ENCODE assay signal across 24 cellular contexts in the genomic region with DNA sequence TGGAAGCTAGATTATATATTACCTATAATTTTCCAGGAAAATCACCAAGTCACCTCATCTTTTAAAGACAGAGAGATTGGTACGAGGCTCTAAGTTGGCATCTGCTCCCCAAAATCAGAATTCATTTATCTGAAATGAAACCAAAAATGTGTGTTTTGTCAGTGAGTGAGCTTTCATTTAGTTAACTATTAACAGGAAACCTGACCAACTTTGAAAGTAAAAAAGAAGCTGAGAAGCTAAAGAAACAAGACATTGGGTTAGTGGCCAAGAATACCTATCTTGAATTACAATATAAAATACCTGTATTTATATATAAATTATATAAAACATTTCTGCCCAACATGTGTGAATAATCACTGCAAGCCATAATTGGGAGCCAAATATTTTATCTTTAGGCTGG. TPM values are rescaled to one million over a fixed set of nuclear protein-coding genes. Genes with fewer than 3 reads are reported as not detected.
DNase-seq lines count a peak whose midpoint lies in the region; ATAC-seq and TF ChIP-seq lines count a peak whose summit lies in the region.
"Had no signal": no experiment of that assay in that cellular context is flagged by ENCODE, and none has a peak within 500 bp of the region (broad histone marks: within the 10 kb centered on the region; RNA-seq: fewer than 3 reads in every experiment).

No MANE protein-coding gene starts in this region.

- peaks cover 4% of the 10 kb centered on the region for H3K36me3 ChIP-seq in CD8-positive, alpha-beta memory T cell (ENCODE audit: insufficient read depth, low read length)

- intact Hi-C loops in activated T-helper 1 cell treated with anti-CD3 and anti-CD28 coated beads, Interleukin-12 subunit alpha, Interleukin-12 subunit beta, Interleukin-2, Interleukin-4 antibody, amounts not matched to agents 30 ng/mL and 10 ng/mL and 1 ng/mL, durations not matched to agents 14 hours and 24 hours and 36 hours (cut with micrococcal nuclease): loop anchor here (5.0 kb wide), 3 partner anchors 401 to 986 kb away; partner anchors contain the start of genes AFG3L2 and TUBB6

- POLR2A ChIA-PET in CD8-positive, alpha-beta memory T cell (lab: Charles Lee): interaction anchor here (1.5 kb wide), 1 partner anchor 54 kb away, joined by 10 read pairs; no protein-coding TSS in a partner anchor

- H3K4me3 Mint-ChIP-seq in T-helper 2 cell treated with Interferon-gamma antibody and Interleukin-4, amounts not matched to agents 5 μg/mL and 100 μg/mL, for 36 hours: no peak overlapping the region
- peak overlapping the region in 5 of 7 donors; percentile 48 to 77 (median 59) for H3K4me3 Mint-ChIP-seq in CD8-positive, alpha-beta memory T cell
- H3K4me3 Mint-ChIP-seq in activated T-helper 1 cell treated with anti-CD3 and anti-CD28 coated beads, Interleukin-12 subunit alpha, Interleukin-12 subunit beta, Interleukin-2, Interleukin-4 antibody, amounts not matched to agents 30 ng/mL and 10 ng/mL and 1 ng/mL, durations not matched to agents 14 hours and 24 hours and 36 hours: peak overlapping the region; percentile 30
- peak overlapping the region in 5 of 8 donors; percentile 9 to 73 (median 65) for H3K4me3 Mint-ChIP-seq in naive B cell

- CTCF ChIA-PET in CD8-positive, alpha-beta memory T cell (lab: Charles Lee): no interaction called here

- DNase-seq in T-helper 2 cell treated with Interferon-gamma antibody and Interleukin-4, amounts not matched to agents 5 μg/mL and 100 μg/mL, for 36 hours (ENCODE audit: low spot score): no peak
- DNase-seq in T-helper 2 cell (no peak), naive B cell (no peak), left lobe of liver (ENCODE audit: low spot score) (no peak)
- no peak for DNase-seq in CD8-positive, alpha-beta memory T cell
- no peak for DNase-seq in activated T-helper 1 cell treated with anti-CD3 and anti-CD28 coated beads, Interleukin-12 subunit alpha, Interleukin-12 subunit beta, Interleukin-2, Interleukin-4 antibody, amounts not matched to agents 30 ng/mL and 10 ng/mL and 1 ng/mL, durations not matched to agents 14 hours and 24 hours and 36 hours (ENCODE audit: low spot score)
- no peak for DNase-seq in activated effector memory CD4-positive, alpha-beta T cell treated with Interleukin-2 at 50 U/mL for 16 hours
- DNase-seq: 8988T; activated CD4-positive, CD25-positive, alpha-beta regulatory T cell; activated CD8-positive, alpha-beta memory T cell treated with anti-CD3 and anti-CD28 coated beads, Interleukin-2, amount 10 ng/mL, durations not matched to agents 7 days and 5 days; activated effector memory CD4-positive, alpha-beta T cell treated with anti-CD3 and anti-CD28 coated beads, Interleukin-2, amount 50 U/mL, for 16 hours; Calu3; effector memory CD8-positive, alpha-beta T cell; esophagus squamous epithelium; NCI-H1105 treated with DMSO at 0.1 percent for 48 hours; NCI-H2107; NCI-H510A treated with DMSO at 0.1 percent for 48 hours; stimulated activated CD4-positive, alpha-beta T cell treated with anti-CD3 and anti-CD28 coated beads, Interleukin-12 subunit alpha, Interleukin-12 subunit beta, amount 100 ng/mL, for 4 hours; T1000; upper lobe of left lung had no signal

- H3K27me3 Mint-ChIP-seq in T-helper 2 cell treated with Interferon-gamma antibody and Interleukin-4, amounts not matched to agents 5 μg/mL and 100 μg/mL, for 36 hours (ENCODE audit: low read depth): no peaks in the 10 kb centered on the region
- no peaks in the 10 kb centered on the region for H3K27me3 Mint-ChIP-seq in CD8-positive, alpha-beta memory T cell
- H3K27me3 Mint-ChIP-seq in activated T-helper 1 cell treated with anti-CD3 and anti-CD28 coated beads, Interleukin-12 subunit alpha, Interleukin-12 subunit beta, Interleukin-2, Interleukin-4 antibody, amounts not matched to agents 30 ng/mL and 10 ng/mL and 1 ng/mL, durations not matched to agents 14 hours and 24 hours and 36 hours (ENCODE audit: insufficient read depth): no peaks in the 10 kb centered on the region
- H3K27me3 Mint-ChIP-seq in naive B cell: no peaks in the 10 kb centered on the region
- H3K27me3 Mint-ChIP-seq: activated CD8-positive, alpha-beta memory T cell treated with anti-CD3 and anti-CD28 coated beads, Interleukin-2, amount 10 ng/mL, durations not matched to agents 7 days and 5 days; B cell; effector memory CD8-positive, alpha-beta T cell had no signal

- H3K27me3 ChIP-seq in CD8-positive, alpha-beta memory T cell (ENCODE audit: insufficient read depth, low read length, poor library complexity, severe bottlenecking): no peaks in the 10 kb centered on the region
- H3K27me3 ChIP-seq: ascending aorta, esophagus squamous epithelium, gastroesophageal sphincter, upper lobe of left lung had no signal

- peaks cover 25% of the 10 kb centered on the region for H3K36me3 Mint-ChIP-seq in T-helper 2 cell treated with Interferon-gamma antibody and Interleukin-4, amounts not matched to agents 5 μg/mL and 100 μg/mL, for 36 hours (ENCODE audit: low read depth)
- peaks cover 0 to 42% (median 9%) of the 10 kb centered on the region in 3 donors for H3K36me3 Mint-ChIP-seq in CD8-positive, alpha-beta memory T cell
- H3K36me3 Mint-ChIP-seq in activated T-helper 1 cell treated with anti-CD3 and anti-CD28 coated beads, Interleukin-12 subunit alpha, Interleukin-12 subunit beta, Interleukin-2, Interleukin-4 antibody, amounts not matched to agents 30 ng/mL and 10 ng/mL and 1 ng/mL, durations not matched to agents 14 hours and 24 hours and 36 hours (ENCODE audit: low read depth): peaks cover 16% of the 10 kb centered on the region
- peaks cover 8 to 11% of the 10 kb centered on the region in 2 donors for H3K36me3 Mint-ChIP-seq in naive B cell

- no peaks in the 10 kb centered on the region for H3K9me3 ChIP-seq in CD8-positive, alpha-beta memory T cell (ENCODE audit: low read length)
- H3K9me3 ChIP-seq: ascending aorta, esophagus squamous epithelium, gastroesophageal sphincter, upper lobe of left lung had no signal

- no peak for TF ChIP-seq POLR2A in GM18505 (IDR thresholded peaks at IDR 0.05; ENCODE audit: borderline replicate concordance, extremely low read depth, insufficient read depth, insufficient read length)

- H3K27ac ChIP-seq in CD8-positive, alpha-beta memory T cell (ENCODE audit: low read depth, low read length): no peak overlapping the region
- H3K27ac ChIP-seq: ascending aorta, esophagus squamous epithelium, gastroesophageal sphincter, upper lobe of left lung had no signal

- peak overlapping the region; percentile 62 for H3K27ac Mint-ChIP-seq in T-helper 2 cell treated with Interferon-gamma antibody and Interleukin-4, amounts not matched to agents 5 μg/mL and 100 μg/mL, for 36 hours
- H3K27ac Mint-ChIP-seq in CD8-positive, alpha-beta memory T cell: peak overlapping the region in 6 of 8 donors; percentile 43 to 91 (median 68)
- H3K27ac Mint-ChIP-seq in activated T-helper 1 cell treated with anti-CD3 and anti-CD28 coated beads, Interleukin-12 subunit alpha, Interleukin-12 subunit beta, Interleukin-2, Interleukin-4 antibody, amounts not matched to agents 30 ng/mL and 10 ng/mL and 1 ng/mL, durations not matched to agents 14 hours and 24 hours and 36 hours: peak overlapping the region; percentile 7
- H3K27ac Mint-ChIP-seq in naive B cell: peak overlapping the region in 1 of 6 donors; percentile 60
- H3K27ac Mint-ChIP-seq: B cell had no signal

- H3K4me3 ChIP-seq in CD8-positive, alpha-beta memory T cell (ENCODE audit: low read length): no peak overlapping the region
- H3K4me3 ChIP-seq: esophagus squamous epithelium, gastroesophageal sphincter, upper lobe of left lung had no signal

- ATAC-seq in naive B cell (ENCODE audit: low read depth in 2 of 2) (no peak), left lobe of liver (no peak), GM18505 (IDR thresholded peaks at IDR 0.05; ENCODE audit: unreplicated experiment) (no peak)
- ATAC-seq: activated CD8-positive, alpha-beta memory T cell treated with anti-CD3 and anti-CD28 coated beads, Interleukin-2, amount 10 ng/mL, durations not matched to agents 7 days and 5 days; effector memory CD8-positive, alpha-beta T cell; gastroesophageal sphincter had no signal

- H3K9me3 Mint-ChIP-seq in T-helper 2 cell treated with Interferon-gamma antibody and Interleukin-4, amounts not matched to agents 5 μg/mL and 100 μg/mL, for 36 hours: no peaks in the 10 kb centered on the region
- H3K9me3 Mint-ChIP-seq in CD8-positive, alpha-beta memory T cell: no peaks in the 10 kb centered on the region
- H3K9me3 Mint-ChIP-seq in activated T-helper 1 cell treated with anti-CD3 and anti-CD28 coated beads, Interleukin-12 subunit alpha, Interleukin-12 subunit beta, Interleukin-2, Interleukin-4 antibody, amounts not matched to agents 30 ng/mL and 10 ng/mL and 1 ng/mL, durations not matched to agents 14 hours and 24 hours and 36 hours: no peaks in the 10 kb centered on the region
- H3K9me3 Mint-ChIP-seq in naive B cell: no peaks in the 10 kb centered on the region
- H3K9me3 Mint-ChIP-seq: effector memory CD8-positive, alpha-beta T cell had no signal

- peaks cover 16% of the 10 kb centered on the region for H3K4me1 Mint-ChIP-seq in T-helper 2 cell treated with Interferon-gamma antibody and Interleukin-4, amounts not matched to agents 5 μg/mL and 100 μg/mL, for 36 hours (ENCODE audit: low read depth)
- peaks cover 22 to 55% (median 40%) of the 10 kb centered on the region in 3 donors for H3K4me1 Mint-ChIP-seq in CD8-positive, alpha-beta memory T cell
- H3K4me1 Mint-ChIP-seq in activated T-helper 1 cell treated with anti-CD3 and anti-CD28 coated beads, Interleukin-12 subunit alpha, Interleukin-12 subunit beta, Interleukin-2, Interleukin-4 antibody, amounts not matched to agents 30 ng/mL and 10 ng/mL and 1 ng/mL, durations not matched to agents 14 hours and 24 hours and 36 hours (ENCODE audit: low read depth): peaks cover 32% of the 10 kb centered on the region
- H3K4me1 Mint-ChIP-seq in naive B cell: peaks cover 11 to 26% (median 16%) of the 10 kb centered on the region in 3 donors

- peaks cover 18% of the 10 kb centered on the region for H3K4me1 ChIP-seq in CD8-positive, alpha-beta memory T cell (ENCODE audit: insufficient read depth, low read length)

RNA-seq across cellular contexts. Expression of gene MPPE1, which starts 1.9 kb away (rescaled TPM):
- 10 to 100 TPM; 32.3 to 37.7 TPM for total RNA-seq in CD8-positive, alpha-beta memory T cell
- polyA plus RNA-seq in CD8-positive, alpha-beta memory T cell: 44.0 TPM
- 45.8 and 47.4 TPM in 2 replicates for total RNA-seq in activated T-helper 1 cell treated with anti-CD3 and anti-CD28 coated beads, Interleukin-12 subunit alpha, Interleukin-12 subunit beta, Interleukin-2, Interleukin-4 antibody, amounts not matched to agents 30 ng/mL and 10 ng/mL and 1 ng/mL, durations not matched to agents 14 hours and 24 hours and 36 hours
- 10 to 100 TPM; 41.2 to 59.4 (median 50.1) TPM for polyA plus RNA-seq in naive B cell (ENCODE audit: low read depth in 6 of 6)
- 27.2 TPM for total RNA-seq in left lobe of liver

RNA-seq across cellular contexts. Expression of gene CHMP1B, which starts 55.0 kb away (rescaled TPM):
- total RNA-seq in CD8-positive, alpha-beta memory T cell: 10 to 100 TPM; 24.5 to 24.9 TPM
- 55.2 TPM for polyA plus RNA-seq in CD8-positive, alpha-beta memory T cell
- 24.8 and 26.8 TPM in 2 replicates for total RNA-seq in activated T-helper 1 cell treated with anti-CD3 and anti-CD28 coated beads, Interleukin-12 subunit alpha, Interleukin-12 subunit beta, Interleukin-2, Interleukin-4 antibody, amounts not matched to agents 30 ng/mL and 10 ng/mL and 1 ng/mL, durations not matched to agents 14 hours and 24 hours and 36 hours
- 100 to 1,000 TPM in 3 of 6 donors, 10 to 100 TPM in 3; 93.4 to 119 (median 101) TPM for polyA plus RNA-seq in naive B cell (ENCODE audit: low read depth in 6 of 6)
- total RNA-seq in left lobe of liver: 12.9 TPM
